ENCODE assay signal across 12 cellular contexts in the genomic region with DNA sequence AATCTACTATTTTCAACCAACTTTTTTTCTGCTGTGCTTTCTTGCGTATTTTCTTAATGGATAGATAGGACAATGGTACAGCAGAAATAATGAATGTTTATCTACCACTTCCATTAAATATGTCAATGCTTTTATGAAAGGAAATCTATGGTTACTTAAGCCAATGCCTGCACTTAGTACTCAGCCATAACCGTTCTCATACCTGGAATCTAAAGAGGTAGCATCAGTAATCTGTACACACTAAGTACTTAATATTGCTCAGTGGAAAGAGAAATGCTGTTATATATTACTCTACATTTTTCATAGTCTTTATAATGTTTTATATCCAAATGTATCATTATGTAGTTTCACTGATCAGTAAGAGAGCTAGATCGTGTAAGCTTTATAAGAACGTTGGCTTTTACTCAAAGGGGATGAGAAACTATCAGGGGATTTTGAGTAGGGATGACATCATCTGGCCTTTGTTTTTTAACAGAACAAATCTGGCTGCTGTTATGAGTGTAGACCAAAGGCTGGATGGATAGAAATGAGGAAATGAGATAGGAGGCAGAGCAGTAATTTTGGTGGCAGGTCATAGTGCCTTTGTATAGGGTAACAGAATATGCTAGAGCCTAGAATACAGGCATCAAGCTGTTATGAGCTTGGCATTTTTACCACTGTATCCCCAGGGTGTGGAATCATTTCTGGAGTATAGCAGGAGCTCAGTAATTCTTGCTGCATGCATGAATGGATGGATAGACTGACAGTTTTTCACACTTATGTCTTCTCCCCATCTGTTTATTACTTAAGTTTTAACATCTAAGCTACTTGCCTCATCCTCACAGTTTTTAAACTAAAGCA. TPM values are rescaled to one million over a fixed set of nuclear protein-coding genes. Genes with fewer than 3 reads are reported as not detected.
DNase-seq lines count a peak whose midpoint lies in the region; ATAC-seq and TF ChIP-seq lines count a peak whose summit lies in the region.
"Had no signal": no experiment of that assay in that cellular context is flagged by ENCODE, and none has a peak within 500 bp of the region (broad histone marks: within the 10 kb centered on the region; RNA-seq: fewer than 3 reads in every experiment).

No MANE protein-coding gene starts in this region.

- peak; percentile 98 for ATAC-seq in GM19043 (IDR thresholded peaks at IDR 0.05; ENCODE audit: low read depth, unreplicated experiment)
- ATAC-seq in HG02840 (IDR thresholded peaks at IDR 0.05; ENCODE audit: low FRiP score, unreplicated experiment) = peak; percentile 99
- ATAC-seq: right cardiac atrium had no signal

- DNase-seq in MM.1S (peak; percentile 47), spleen (no peak), dorsolateral prefrontal cortex (no peak), GM03348 (ENCODE audit: low spot score) (no peak)
- no peak for DNase-seq in stimulated activated CD4-positive, alpha-beta T cell treated with anti-CD3 and anti-CD28 coated beads, Interleukin-1b, Interleukin-23, amount 100 ng/mL, for 48 hours
- DNase-seq: activated naive CD4-positive, alpha-beta T cell treated with anti-CD3 and anti-CD28 coated beads, Interleukin-2, amount 10 ng/mL, durations not matched to agents 7 days and 5 days; NCI-H1417 treated with DMSO at 0.1 percent for 48 hours; right cardiac atrium; SW 1271 had no signal

- no peak overlapping the region for H3K27ac ChIP-seq in ACC112 (ENCODE audit: low read depth, low read length)
- H3K27ac ChIP-seq in MM.1S (ENCODE audit: low read length) = peak overlapping the region; percentile 66; the same call in 1 of the 2 replicates
- no peak overlapping the region for H3K27ac ChIP-seq in spleen
- no peak overlapping the region for H3K27ac ChIP-seq in dorsolateral prefrontal cortex

- H3K27me3 ChIP-seq in ACC112 (ENCODE audit: insufficient read depth, low read length) (peaks cover under 1% of the 10 kb centered on the region; the same call in 1 of the 2 replicates), MM.1S (replicated peaks; ENCODE audit: insufficient read depth, low read length) (no peaks in the 10 kb centered on the region), spleen (replicated peaks in 1 of 7) (no peaks in the 10 kb centered on the region), dorsolateral prefrontal cortex (no peaks in the 10 kb centered on the region)

- H3K9me3 ChIP-seq in MM.1S (replicated peaks; ENCODE audit: insufficient read depth, low read length) (no peaks in the 10 kb centered on the region), spleen (peaks cover 0 to 15% (median 3%) of the 10 kb centered on the region in 8 donors)

- WGBS in spleen, 5 donors = 59 to 67% (median 61%) methylated on average over 4 of the region's 4 CpGs

- H2AFZ ChIP-seq in ACC112 (ENCODE audit: low read length, unreplicated experiment) (peak overlapping the region; percentile 44), MM.1S (ENCODE audit: low read length) (peak overlapping the region; percentile 71)

- H3K4me1 ChIP-seq in ACC112 (ENCODE audit: control insufficient read depth, insufficient read depth, low read length, unreplicated experiment) = peaks cover 5% of the 10 kb centered on the region
- peaks cover 17% of the 10 kb centered on the region for H3K4me1 ChIP-seq in MM.1S (ENCODE audit: low read length)
- peaks cover 0 to 10% (median 0%) of the 10 kb centered on the region in 6 donors for H3K4me1 ChIP-seq in spleen

- TF ChIP-seq CTCF in MM.1S (IDR thresholded peaks at IDR 0.05; ENCODE audit: low read length) (no peak), spleen (IDR thresholded peaks at IDR 0.05 in 8 of 11, conservative IDR thresholded peaks at IDR 0.05 in 3 of 11) (no peak), dorsolateral prefrontal cortex (IDR thresholded peaks at IDR 0.05 in 54 of 56, conservative IDR thresholded peaks at IDR 0.05 in 2 of 56; ENCODE audit: low read depth in 1 of 56, partially characterized antibody in 56 of 56) (no peak)

- TF ChIP-seq POLR2A in spleen (IDR thresholded peaks at IDR 0.05) = no peak

- H3K9me2 ChIP-seq in MM.1S (replicated peaks; ENCODE audit: insufficient read depth, low read length) = no peaks in the 10 kb centered on the region

- H3K4me2 ChIP-seq in MM.1S (ENCODE audit: low read depth, low read length) = peak overlapping the region; percentile 79

- intact Hi-C loops in spleen (cut with DNase I; ENCODE audit: low total_unique reads) = no loop called here
- intact Hi-C loops in dorsolateral prefrontal cortex (cut with DNase I) = no loop called here

- H3K36me3 ChIP-seq in ACC112 (ENCODE audit: insufficient read depth, low read length) (no peaks in the 10 kb centered on the region), MM.1S (replicated peaks; ENCODE audit: insufficient read depth, low read length) (no peaks in the 10 kb centered on the region), spleen (no peaks in the 10 kb centered on the region)

- peak overlapping the region; percentile 31; the same call in 1 of the 2 replicates for H3K9ac ChIP-seq in MM.1S (ENCODE audit: low read length)

- H3K4me3 ChIP-seq in ACC112 (ENCODE audit: low read depth, low read length) = peak overlapping the region; percentile 30; the same call in 1 of the 2 replicates
- H3K4me3 ChIP-seq in MM.1S (ENCODE audit: low read length) = peak overlapping the region; percentile 35
- H3K4me3 ChIP-seq in spleen = no peak overlapping the region
- no peak overlapping the region for H3K4me3 ChIP-seq in dorsolateral prefrontal cortex

- H4K20me1 ChIP-seq in MM.1S (ENCODE audit: insufficient read depth, low read length) = no peaks in the 10 kb centered on the region

- H3F3A ChIP-seq in MM.1S (ENCODE audit: insufficient read depth, low read length) = peaks cover 12% of the 10 kb centered on the region

- H3K79me2 ChIP-seq in ACC112 (ENCODE audit: control insufficient read depth, insufficient read depth, low read length, unreplicated experiment) (no peaks in the 10 kb centered on the region), MM.1S (ENCODE audit: low read length) (no peaks in the 10 kb centered on the region)

RNA-seq across cellular contexts. Expression of a gene that starts 34.0 kb away (rescaled TPM):
- total RNA-seq in spleen (10 to 100 TPM in 4 of 7 donors, 1 to 10 TPM in 3; 6.7 to 13.9 (median 10.6) TPM), dorsolateral prefrontal cortex (10 to 100 TPM in 62 of 120 experiments, 1 to 10 TPM in 58; 4.5 to 15.5 (median 10.1) TPM)
- 1 to 10 TPM; 1.7 to 1.9 (median 1.9) TPM for polyA plus RNA-seq in spleen

Comparison
In these comparisons a context has a peak if more than half of its experiments do, and no peak if none do; other contexts are left out.
1. H3K4me3 ChIP-seq: peak in ACC112 (single experiment) and MM.1S (single experiment); none in spleen (0 of 8) and dorsolateral prefrontal cortex (0 of 59).